Comparison of ENCODE assay signal across 18 cellular contexts in genomic region chr16:7209598-7209997, GRCh38.
"Had no signal": no experiment of that assay in that cellular context is flagged by ENCODE, and none has a peak within 500 bp of the region (broad histone marks: within the 10 kb centered on the region; RNA-seq: fewer than 3 reads in every experiment).

No MANE protein-coding gene starts in this region.

- DNase-seq: activated B cell treated with CpG ODN at 0.5 μM for 24 hours; activated CD4-positive, alpha-beta T cell treated with anti-CD3 and anti-CD28 coated beads for 48 hours; activated CD8-positive, alpha-beta memory T cell treated with anti-CD3 and anti-CD28 coated beads, Interleukin-2, amount 50 U/mL, for 4 hours; activated CD8-positive, alpha-beta T cell treated with anti-CD3 and anti-CD28 coated beads, Interleukin-2, amount 10 ng/mL, durations not matched to agents 7 days and 5 days; activated gamma-delta T cell; activated T-cell treated with anti-CD3 and anti-CD28 coated beads, Interleukin-2, amount 50 U/mL, for 48 hours; amniotic stem cell; central memory CD4-positive, alpha-beta T cell; colonic mucosa; hippocampal formation; left ventricle myocardium inferior; mesenchymal stem cell; posterior cingulate gyrus; stimulated activated CD4-positive, alpha-beta T cell treated with anti-CD3 and anti-CD28 coated beads, Interleukin-2, amount 100 ng/mL, for 48 hours; stimulated activated naive B cell treated with anti-CD40 and anti-IgM and Interleukin-4, amounts not matched to agents 10 μg/mL and 1 μg/mL and 100 μg/mL, for 72 hours; substantia nigra; transverse colon had no signal

- H3K27ac ChIP-seq: colonic mucosa, esophagus muscularis mucosa, left ventricle myocardium inferior, transverse colon had no signal

- H3K36me3 ChIP-seq: colonic mucosa, esophagus muscularis mucosa, left ventricle myocardium inferior, transverse colon had no signal

- H3K4me1 ChIP-seq: colonic mucosa, esophagus muscularis mucosa, left ventricle myocardium inferior, transverse colon had no signal

- H3K4me3 ChIP-seq: colonic mucosa, esophagus muscularis mucosa, left ventricle myocardium inferior, transverse colon had no signal

- H3K27me3 ChIP-seq: colonic mucosa, esophagus muscularis mucosa, transverse colon had no signal

- H3K9me3 ChIP-seq: colonic mucosa, esophagus muscularis mucosa, left ventricle myocardium inferior, transverse colon had no signal
